Comparison of ENCODE assay signal across 12 cellular contexts in the genomic region with DNA sequence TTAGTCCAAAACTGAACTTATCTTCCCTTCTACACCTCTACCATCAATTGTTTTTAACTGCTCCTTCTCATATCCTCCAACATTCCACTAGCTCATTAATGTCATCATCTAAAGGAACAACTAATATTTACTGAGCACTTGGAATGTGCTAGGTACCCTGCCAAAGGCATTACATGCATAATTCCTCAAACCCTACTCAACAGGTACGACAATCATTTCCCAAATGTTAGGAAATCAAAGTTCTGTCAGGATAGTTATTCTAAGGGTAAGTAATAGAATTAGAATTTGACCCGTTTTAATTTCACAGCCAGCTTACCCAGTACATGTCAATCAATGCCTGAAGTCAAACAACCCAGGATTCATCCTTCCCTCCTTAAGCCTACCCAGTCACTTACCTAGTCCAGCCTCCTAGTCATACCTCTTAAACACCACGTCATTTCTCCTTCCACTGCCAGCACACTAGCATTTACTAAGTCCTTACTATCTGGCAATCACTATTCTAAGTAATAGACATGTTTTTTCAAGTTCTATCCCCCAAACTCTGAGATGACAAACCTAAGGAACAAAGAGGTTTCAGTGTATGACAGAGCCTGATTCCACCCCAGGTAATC. TPM values are rescaled to one million over a fixed set of nuclear protein-coding genes. Genes with fewer than 3 reads are reported as not detected.
DNase-seq lines count a peak whose midpoint lies in the region; ATAC-seq and TF ChIP-seq lines count a peak whose summit lies in the region.
"Had no signal": no experiment of that assay in that cellular context is flagged by ENCODE, and none has a peak within 500 bp of the region (broad histone marks: within the 10 kb centered on the region; RNA-seq: fewer than 3 reads in every experiment).

No MANE protein-coding gene starts in this region.

- H3K4me3 ChIP-seq in heart right ventricle, result peak overlapping the region in 6 of 10 donors; percentile 8 to 95 (median 84)
- peak overlapping the region; percentile 98 for H3K4me3 ChIP-seq in adipocyte (ENCODE audit: low read length)
- H3K4me3 ChIP-seq in liver (ENCODE audit: low read depth in 1 of 3, low read length in 3 of 3), result peak overlapping the region; percentile 35 to 79 (median 39)
- peak overlapping the region in 3 of 4 donors; percentile 67 to 96 (median 88) for H3K4me3 ChIP-seq in upper lobe of left lung

- WGBS in heart right ventricle, 2 donors, result 74 to 84% methylated on average over 3 of the region's 3 CpGs
- WGBS in liver, result 36% methylated on average over 3 of the region's 3 CpGs
- 73 to 81% methylated on average over 3 of the region's 3 CpGs for WGBS in upper lobe of left lung, 2 donors

- peak; percentile 59 to 100 (median 92) for TF ChIP-seq EP300 in upper lobe of left lung (IDR thresholded peaks at IDR 0.05)

- H3K27ac ChIP-seq in heart right ventricle (peak overlapping the region in 1 of 10 donors; percentile 97), liver (ENCODE audit: low read depth in 1 of 2, low read length in 2 of 2) (peak overlapping the region in 1 of 2 donors; percentile 28), upper lobe of left lung (peak overlapping the region; percentile 96 to 100 (median 98))
- H3K27ac ChIP-seq: vagina had no signal

- H3K4me1 ChIP-seq in heart right ventricle (peaks cover 4 to 40% (median 27%) of the 10 kb centered on the region in 9 donors), adipocyte (ENCODE audit: control insufficient read depth, insufficient read depth, low read length) (peaks cover 30% of the 10 kb centered on the region), liver (ENCODE audit: control insufficient read depth in 4 of 4, insufficient read depth in 4 of 4, low read length in 3 of 4) (peaks cover 10 to 51% (median 33%) of the 10 kb centered on the region in 4 donors), upper lobe of left lung (peaks cover 12 to 35% (median 20%) of the 10 kb centered on the region in 4 donors)

- no peak overlapping the region for H3K9ac ChIP-seq in adipocyte (ENCODE audit: low read length)
- H3K9ac ChIP-seq in liver (ENCODE audit: low read depth in 1 of 2, low read length in 2 of 2), result no peak overlapping the region

- H3K27me3 ChIP-seq in heart right ventricle, result no peaks in the 10 kb centered on the region
- no peaks in the 10 kb centered on the region for H3K27me3 ChIP-seq in adipocyte (replicated peaks; ENCODE audit: control insufficient read depth, insufficient read depth, low read length)
- H3K27me3 ChIP-seq in liver (ENCODE audit: control insufficient read depth in 4 of 4, insufficient read depth in 4 of 4, low read length in 3 of 4), result no peaks in the 10 kb centered on the region
- H3K27me3 ChIP-seq in upper lobe of left lung, result no peaks in the 10 kb centered on the region
- H3K27me3 ChIP-seq: vagina had no signal

- intact Hi-C loops in heart right ventricle (cut with DNase I), result loop anchor here in 3 of 10 donors (5.0 kb wide), 3 partner anchors 41 to 56 kb away; no protein-coding TSS in a partner anchor
- intact Hi-C loops in Right ventricle myocardium superior (cut with DNase I), result no loop called here

- DNase-seq in heart right ventricle, result no peak
- DNase-seq in Right ventricle myocardium superior, result no peak
- no peak for DNase-seq in adipocyte (ENCODE audit: low read depth)
- DNase-seq in upper lobe of left lung, result peak in 1 of 2 donors; percentile 51
- no peak for DNase-seq in HCEC 1CT
- no peak for DNase-seq in NCI-H2227 (lab: John Stamatoyannopoulos, UW; ENCODE audit: unreplicated experiment)
- no peak for DNase-seq in NCI-H510A (lab: John Stamatoyannopoulos, UW)
- DNase-seq: activated CD4-positive, alpha-beta T cell treated with anti-CD3 and anti-CD28 coated beads for 36 hours; hypothalamus; mesendoderm had no signal

- no peak for ATAC-seq in heart right ventricle
- no peak for ATAC-seq in Right ventricle myocardium superior (ENCODE audit: poor library complexity)
- ATAC-seq in upper lobe of left lung (ENCODE audit: low FRiP score in 2 of 2), result peak in 1 of 2 donors; percentile 79
- ATAC-seq: activated CD4-positive, alpha-beta T cell treated with anti-CD3 and anti-CD28 coated beads for 36 hours had no signal

- peaks cover 0 to 4% (median 0%) of the 10 kb centered on the region in 9 donors for H3K36me3 ChIP-seq in heart right ventricle
- no peaks in the 10 kb centered on the region for H3K36me3 ChIP-seq in adipocyte (ENCODE audit: control insufficient read depth, insufficient read depth, low read length, severe bottlenecking)
- no peaks in the 10 kb centered on the region for H3K36me3 ChIP-seq in liver (ENCODE audit: control insufficient read depth in 4 of 4, insufficient read depth in 3 of 4, low read depth in 1 of 4, low read length in 3 of 4)
- H3K36me3 ChIP-seq in upper lobe of left lung, result peaks cover 0 to under 1% (median 0%) of the 10 kb centered on the region in 4 donors
- H3K36me3 ChIP-seq: vagina had no signal

- TF ChIP-seq RAD21 in liver (IDR thresholded peaks at IDR 0.05), result no peak

- TF ChIP-seq POLR2A in upper lobe of left lung (IDR thresholded peaks at IDR 0.05), result peak in 3 of 4 donors; percentile 13 to 27 (median 23)

- H3K9me3 ChIP-seq in heart right ventricle (peaks cover 0 to 15% (median 6%) of the 10 kb centered on the region in 11 donors), adipocyte (ENCODE audit: control insufficient read depth, low read length) (no peaks in the 10 kb centered on the region), liver (ENCODE audit: control insufficient read depth in 4 of 4, low read length in 3 of 4) (peaks cover 0 to 1% (median 0%) of the 10 kb centered on the region in 4 donors), upper lobe of left lung (peaks cover 0 to 4% (median 0%) of the 10 kb centered on the region in 4 donors)

- TF ChIP-seq CTCF in heart right ventricle (IDR thresholded peaks at IDR 0.05) (no peak), liver (IDR thresholded peaks at IDR 0.05; ENCODE audit: low read depth, low read length, missing input control) (no peak), upper lobe of left lung (IDR thresholded peaks at IDR 0.05) (no peak)

TF ChIP-seq in liver, 16 proteins besides CTCF, POLR2A, EP300 and RAD21 (continues in another document):
- TF ChIP-seq GABPA (IDR thresholded peaks at IDR 0.05 in 1 of 2, conservative IDR thresholded peaks at IDR 0.05 in 1 of 2), result no peak
- TF ChIP-seq FOXA1 (IDR thresholded peaks at IDR 0.05), result no peak
- peak; percentile 38 for TF ChIP-seq SP1 (IDR thresholded peaks at IDR 0.05)
- no peak for TF ChIP-seq YY1 (IDR thresholded peaks at IDR 0.05)
- TF ChIP-seq, protein P1, sequence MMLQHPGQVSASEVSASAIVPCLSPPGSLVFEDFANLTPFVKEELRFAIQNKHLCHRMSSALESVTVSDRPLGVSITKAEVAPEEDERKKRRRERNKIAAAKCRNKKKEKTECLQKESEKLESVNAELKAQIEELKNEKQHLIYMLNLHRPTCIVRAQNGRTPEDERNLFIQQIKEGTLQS (IDR thresholded peaks at IDR 0.05), result peak; percentile 52
- peak in 1 of 2 donors; percentile 78 for TF ChIP-seq JUND (IDR thresholded peaks at IDR 0.05)
- peak; percentile 62 to 63 for TF ChIP-seq HNF4A (conservative IDR thresholded peaks at IDR 0.05)
- TF ChIP-seq RXRA (IDR thresholded peaks at IDR 0.05), result peak; percentile 36 to 61
- TF ChIP-seq, protein P2, sequence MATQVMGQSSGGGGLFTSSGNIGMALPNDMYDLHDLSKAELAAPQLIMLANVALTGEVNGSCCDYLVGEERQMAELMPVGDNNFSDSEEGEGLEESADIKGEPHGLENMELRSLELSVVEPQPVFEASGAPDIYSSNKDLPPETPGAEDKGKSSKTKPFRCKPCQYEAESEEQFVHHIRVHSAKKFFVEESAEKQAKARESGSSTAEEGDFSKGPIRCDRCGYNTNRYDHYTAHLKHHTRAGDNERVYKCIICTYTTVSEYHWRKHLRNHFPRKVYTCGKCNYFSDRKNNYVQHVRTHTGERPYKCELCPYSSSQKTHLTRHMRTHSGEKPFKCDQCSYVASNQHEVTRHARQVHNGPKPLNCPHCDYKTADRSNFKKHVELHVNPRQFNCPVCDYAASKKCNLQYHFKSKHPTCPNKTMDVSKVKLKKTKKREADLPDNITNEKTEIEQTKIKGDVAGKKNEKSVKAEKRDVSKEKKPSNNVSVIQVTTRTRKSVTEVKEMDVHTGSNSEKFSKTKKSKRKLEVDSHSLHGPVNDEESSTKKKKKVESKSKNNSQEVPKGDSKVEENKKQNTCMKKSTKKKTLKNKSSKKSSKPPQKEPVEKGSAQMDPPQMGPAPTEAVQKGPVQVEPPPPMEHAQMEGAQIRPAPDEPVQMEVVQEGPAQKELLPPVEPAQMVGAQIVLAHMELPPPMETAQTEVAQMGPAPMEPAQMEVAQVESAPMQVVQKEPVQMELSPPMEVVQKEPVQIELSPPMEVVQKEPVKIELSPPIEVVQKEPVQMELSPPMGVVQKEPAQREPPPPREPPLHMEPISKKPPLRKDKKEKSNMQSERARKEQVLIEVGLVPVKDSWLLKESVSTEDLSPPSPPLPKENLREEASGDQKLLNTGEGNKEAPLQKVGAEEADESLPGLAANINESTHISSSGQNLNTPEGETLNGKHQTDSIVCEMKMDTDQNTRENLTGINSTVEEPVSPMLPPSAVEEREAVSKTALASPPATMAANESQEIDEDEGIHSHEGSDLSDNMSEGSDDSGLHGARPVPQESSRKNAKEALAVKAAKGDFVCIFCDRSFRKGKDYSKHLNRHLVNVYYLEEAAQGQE (IDR thresholded peaks at IDR 0.05), result no peak
- TF ChIP-seq, protein P3, sequence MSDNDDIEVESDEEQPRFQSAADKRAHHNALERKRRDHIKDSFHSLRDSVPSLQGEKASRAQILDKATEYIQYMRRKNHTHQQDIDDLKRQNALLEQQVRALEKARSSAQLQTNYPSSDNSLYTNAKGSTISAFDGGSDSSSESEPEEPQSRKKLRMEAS (IDR thresholded peaks at IDR 0.05), result peak; percentile 39
- peak; percentile 53 for TF ChIP-seq FOXA2 (IDR thresholded peaks at IDR 0.05)

RNA-seq across cellular contexts. Expression of a gene that starts 2.4 kb away (rescaled TPM):
- 10 to 100 TPM; 10.2 to 22.3 (median 15.4) TPM for total RNA-seq in heart right ventricle
- polyA plus RNA-seq in heart right ventricle, result 1 to 10 TPM; 3.5 to 3.8 TPM
- 9.7 TPM for total RNA-seq in Right ventricle myocardium superior
- total RNA-seq in liver, result 10 to 100 TPM; 13.8 to 25.9 TPM
- polyA plus RNA-seq in liver, result 10 to 100 TPM in 1 of 2 donors, 1 to 10 TPM in 1; 6.2 to 12.8 TPM
- 10 to 100 TPM; 20.4 to 75.3 (median 33.2) TPM for total RNA-seq in upper lobe of left lung

RNA-seq across cellular contexts. Expression of a gene that starts 3.8 kb away (rescaled TPM):
- total RNA-seq in heart right ventricle (100 to 1,000 TPM in 1 of 10 donors, 10 to 100 TPM in 9; 62.3 to 130 (median 78.5) TPM), Right ventricle myocardium superior (81.1 TPM), liver (10 to 100 TPM; 33.8 to 45.0 TPM), upper lobe of left lung (100 to 1,000 TPM in 5 of 6 donors, 10 to 100 TPM in 1; 99.6 to 186 (median 122) TPM)
- polyA plus RNA-seq in heart right ventricle (100 to 1,000 TPM in 1 of 2 donors, 10 to 100 TPM in 1; 69.4 to 110 TPM), liver (10 to 100 TPM; 31.4 to 33.3 TPM)

Comparison
In these comparisons a context has a peak if more than half of its experiments do, and no peak if none do; other contexts are left out.
1. H3K4me3 ChIP-seq: peak in every context shown above with its lines; median percentile 98 in adipocyte; 88 in upper lobe of left lung; 84 in heart right ventricle; 39 in liver.